In genomic region chr13:56561327-56561726, GRCh38 we compare ENCODE assay signal across 16 cellular contexts.
DNase-seq lines count a peak whose midpoint lies in the region; ATAC-seq, FAIRE-seq and TF ChIP-seq lines count a peak whose summit lies in the region.
"Had no signal": no experiment of that assay in that cellular context is flagged by ENCODE, and none has a peak within 500 bp of the region (broad histone marks: within the 10 kb centered on the region; RNA-seq: fewer than 3 reads in every experiment).

No MANE protein-coding gene starts in this region.

- TF ChIP-seq CTCF in endothelial cell (IDR thresholded peaks at IDR 0.05; ENCODE audit: unreplicated experiment): no peak

- no peaks in the 10 kb centered on the region for H3K36me3 Mint-ChIP-seq in endothelial cell (ENCODE audit: low read depth, unreplicated experiment)
- H3K36me3 Mint-ChIP-seq: activated naive CD8-positive, alpha-beta T cell treated with anti-CD3 and anti-CD28 coated beads, Interleukin-2, amount 10 ng/mL, durations not matched to agents 7 days and 5 days; CD14-positive monocyte had no signal

- H3K4me1 Mint-ChIP-seq in endothelial cell (ENCODE audit: unreplicated experiment): no peaks in the 10 kb centered on the region
- H3K4me1 Mint-ChIP-seq: activated naive CD8-positive, alpha-beta T cell treated with anti-CD3 and anti-CD28 coated beads, Interleukin-2, amount 10 ng/mL, durations not matched to agents 7 days and 5 days; CD14-positive monocyte had no signal

- no peaks in the 10 kb centered on the region for H3K9me3 Mint-ChIP-seq in endothelial cell (ENCODE audit: unreplicated experiment)

- H3K27me3 Mint-ChIP-seq in endothelial cell (ENCODE audit: unreplicated experiment): no peaks in the 10 kb centered on the region
- H3K27me3 Mint-ChIP-seq: activated naive CD8-positive, alpha-beta T cell treated with anti-CD3 and anti-CD28 coated beads, Interleukin-2, amount 10 ng/mL, durations not matched to agents 7 days and 5 days had no signal

- peak; percentile 88 for FAIRE-seq in A204.1 (lab: Jason Lieb, UNC)

- H3K4me3 Mint-ChIP-seq in endothelial cell (ENCODE audit: unreplicated experiment): no peak overlapping the region
- H3K4me3 Mint-ChIP-seq: activated naive CD8-positive, alpha-beta T cell treated with anti-CD3 and anti-CD28 coated beads, Interleukin-2, amount 10 ng/mL, durations not matched to agents 7 days and 5 days; CD14-positive monocyte had no signal

- DNase-seq in COR-L47 (lab: John Stamatoyannopoulos, UW): peak; percentile 21
- DNase-seq in NCI-H748 (lab: John Stamatoyannopoulos, UW; ENCODE audit: unreplicated experiment): peak; percentile 50
- DNase-seq in endothelial cell (ENCODE audit: low spot score): peak; percentile 4
- no peak for DNase-seq in NCI-H1436 (lab: John Stamatoyannopoulos, UW)
- DNase-seq: activated CD4-positive, CD25-positive, alpha-beta regulatory T cell treated with anti-CD3 and anti-CD28 coated beads, Interleukin-2, amount 50 U/mL, for 72 hours; activated naive CD8-positive, alpha-beta T cell treated with anti-CD3 and anti-CD28 coated beads, Interleukin-2, amount 10 ng/mL, durations not matched to agents 7 days and 5 days; central memory CD4-positive, alpha-beta T cell; hippocampal formation; Karpas-422; mammary epithelial cell; stomach had no signal

- ATAC-seq in HG03520 (IDR thresholded peaks at IDR 0.05; ENCODE audit: unreplicated experiment) (no peak), GM21786 (IDR thresholded peaks at IDR 0.05; ENCODE audit: unreplicated experiment) (no peak), GM18502 (IDR thresholded peaks at IDR 0.05; ENCODE audit: poor library complexity, unreplicated experiment) (no peak)

- no peak overlapping the region for H3K27ac Mint-ChIP-seq in endothelial cell (ENCODE audit: unreplicated experiment)
- H3K27ac Mint-ChIP-seq: activated naive CD8-positive, alpha-beta T cell treated with anti-CD3 and anti-CD28 coated beads, Interleukin-2, amount 10 ng/mL, durations not matched to agents 7 days and 5 days; CD14-positive monocyte had no signal
